17 cellular contexts compared by ENCODE assay signal in genomic region chr20:38969708-38970107, GRCh38. TPM values are rescaled to one million over a fixed set of nuclear protein-coding genes. Genes with fewer than 3 reads are reported as not detected.
DNase-seq lines count a peak whose midpoint lies in the region; ATAC-seq and TF ChIP-seq lines count a peak whose summit lies in the region.
"Had no signal": no experiment of that assay in that cellular context is flagged by ENCODE, and none has a peak within 500 bp of the region (broad histone marks: within the 10 kb centered on the region; RNA-seq: fewer than 3 reads in every experiment).

No MANE protein-coding gene starts in this region.

- no peak overlapping the region for H3K4me2 ChIP-seq in GM23338

- H3K9ac ChIP-seq in endodermal cell (ENCODE audit: extremely low read depth, low read length, poor library complexity, severe bottlenecking) = no peak overlapping the region

- DNase-seq in ELR (ENCODE audit: low read depth) (peak; percentile 60), T-helper 17 cell (no peak), Right ventricle myocardium superior (no peak), endodermal cell (no peak), NCI-H1436 (lab: John Stamatoyannopoulos, UW) (no peak), GM23338 (ENCODE audit: low spot score) (no peak), tibial nerve (ENCODE audit: low spot score in 2 of 2) (no peak)
- DNase-seq: activated CD4-positive, alpha-beta T cell treated with anti-CD3 and anti-CD28 coated beads for 36 hours; activated naive CD4-positive, alpha-beta T cell treated with anti-CD3 and anti-CD28 coated beads for 36 hours; H9; naive thymus-derived CD4-positive, alpha-beta T cell; NCI-H146; psoas muscle; T1000 had no signal

- no peaks in the 10 kb centered on the region for H3K9me3 ChIP-seq in T-helper 17 cell (ENCODE audit: control insufficient read depth, low read length, poor library complexity, severe bottlenecking)
- H3K9me3 ChIP-seq in muscle layer of duodenum (ENCODE audit: control insufficient read depth in 1 of 2, low read length in 2 of 2) = no peaks in the 10 kb centered on the region
- H3K9me3 ChIP-seq in endodermal cell (ENCODE audit: control insufficient read depth, low read length) = no peaks in the 10 kb centered on the region
- H3K9me3 ChIP-seq in tibial nerve = no peaks in the 10 kb centered on the region
- H3K9me3 ChIP-seq: ascending aorta, Caco-2, psoas muscle had no signal

- peaks cover 14% of the 10 kb centered on the region for H3K36me3 Mint-ChIP-seq in T-helper 17 cell (ENCODE audit: low read depth)
- peaks cover 27% of the 10 kb centered on the region for H3K36me3 Mint-ChIP-seq in endodermal cell (ENCODE audit: low read depth)
- peaks cover 26% of the 10 kb centered on the region for H3K36me3 Mint-ChIP-seq in GM23338 (ENCODE audit: low read depth)

- peaks cover 12% of the 10 kb centered on the region for H3K4me1 Mint-ChIP-seq in T-helper 17 cell
- no peaks in the 10 kb centered on the region for H3K4me1 Mint-ChIP-seq in endodermal cell
- H3K4me1 Mint-ChIP-seq in GM23338 = no peaks in the 10 kb centered on the region; the same call in 2 of the 3 replicates

- H3K27ac Mint-ChIP-seq in T-helper 17 cell (peak overlapping the region; percentile 72), endodermal cell (no peak overlapping the region), GM23338 (no peak overlapping the region)
- H3K27ac Mint-ChIP-seq: activated CD4-positive, alpha-beta T cell treated with anti-CD3 and anti-CD28 coated beads for 36 hours; activated naive CD4-positive, alpha-beta T cell treated with anti-CD3 and anti-CD28 coated beads for 36 hours; H9; naive thymus-derived CD4-positive, alpha-beta T cell had no signal

- peaks cover 10% of the 10 kb centered on the region for H4K20me1 ChIP-seq in GM23338 (replicated peaks; ENCODE audit: insufficient read depth)

- no peaks in the 10 kb centered on the region for H3K27me3 ChIP-seq in muscle layer of duodenum (ENCODE audit: low read depth, low read length)
- H3K27me3 ChIP-seq in endodermal cell (ENCODE audit: control insufficient read depth, insufficient read depth, low read length, poor library complexity, severe bottlenecking) = no peaks in the 10 kb centered on the region
- no peaks in the 10 kb centered on the region for H3K27me3 ChIP-seq in GM23338 (ENCODE audit: insufficient read depth)
- H3K27me3 ChIP-seq in tibial nerve = no peaks in the 10 kb centered on the region
- H3K27me3 ChIP-seq: ascending aorta had no signal

- TF ChIP-seq CTCF in endodermal cell (conservative IDR thresholded peaks at IDR 0.05) = no peak
- no peak for TF ChIP-seq CTCF in GM23338 (conservative IDR thresholded peaks at IDR 0.05; ENCODE audit: low read depth in 2 of 2)
- TF ChIP-seq CTCF in tibial nerve (IDR thresholded peaks at IDR 0.05) = no peak

- peaks cover 0 to 6% of the 10 kb centered on the region in 2 donors for H3K4me1 ChIP-seq in muscle layer of duodenum (ENCODE audit: control insufficient read depth in 1 of 2, insufficient read depth in 2 of 2, low read length in 2 of 2)
- H3K4me1 ChIP-seq in endodermal cell (ENCODE audit: control insufficient read depth, insufficient read depth, low read length) = no peaks in the 10 kb centered on the region
- no peaks in the 10 kb centered on the region for H3K4me1 ChIP-seq in GM23338 (ENCODE audit: insufficient read depth)
- H3K4me1 ChIP-seq in tibial nerve = no peaks in the 10 kb centered on the region
- H3K4me1 ChIP-seq: ascending aorta, psoas muscle had no signal

- H3K9me3 Mint-ChIP-seq in endodermal cell (no peaks in the 10 kb centered on the region), GM23338 (no peaks in the 10 kb centered on the region)
- H3K9me3 Mint-ChIP-seq: activated naive CD4-positive, alpha-beta T cell treated with anti-CD3 and anti-CD28 coated beads for 36 hours; H9; naive thymus-derived CD4-positive, alpha-beta T cell had no signal

- no peak overlapping the region for H2AFZ ChIP-seq in GM23338

- no peak for TF ChIP-seq POLR2A in tibial nerve (IDR thresholded peaks at IDR 0.05)

- H3F3A ChIP-seq in GM23338 (replicated peaks; ENCODE audit: low read depth) = no peaks in the 10 kb centered on the region

- intact Hi-C loops in Right ventricle myocardium superior (cut with DNase I) = no loop called here

- no peak for TF ChIP-seq EP300 in tibial nerve (IDR thresholded peaks at IDR 0.05)

- H3K36me3 ChIP-seq in muscle layer of duodenum (ENCODE audit: control insufficient read depth in 1 of 2, insufficient read depth in 2 of 2, low read length in 2 of 2) (peaks cover 7 to 14% of the 10 kb centered on the region in 2 donors), endodermal cell (ENCODE audit: control insufficient read depth, insufficient read depth, low read length) (peaks cover 39% of the 10 kb centered on the region), GM23338 (ENCODE audit: insufficient read depth) (peaks cover 39% of the 10 kb centered on the region), tibial nerve (peaks cover 0 to 61% (median 0%) of the 10 kb centered on the region in 3 donors)

- H3K4me3 Mint-ChIP-seq in T-helper 17 cell (no peak overlapping the region), endodermal cell (no peak overlapping the region), GM23338 (no peak overlapping the region)
- H3K4me3 Mint-ChIP-seq: activated CD4-positive, alpha-beta T cell treated with anti-CD3 and anti-CD28 coated beads for 36 hours; activated naive CD4-positive, alpha-beta T cell treated with anti-CD3 and anti-CD28 coated beads for 36 hours; H9; naive thymus-derived CD4-positive, alpha-beta T cell had no signal

- no peak for ATAC-seq in T-helper 17 cell
- peak; percentile 44 for ATAC-seq in Right ventricle myocardium superior (ENCODE audit: poor library complexity)
- ATAC-seq in GM23338 = no peak
- ATAC-seq: naive thymus-derived CD4-positive, alpha-beta T cell; psoas muscle had no signal

- H3K79me2 ChIP-seq in GM23338 (replicated peaks; ENCODE audit: insufficient read depth) = peaks cover 61% of the 10 kb centered on the region

- H3K9me2 ChIP-seq in GM23338 (ENCODE audit: insufficient read depth) = no peaks in the 10 kb centered on the region

- H3K4me3 ChIP-seq in muscle layer of duodenum (ENCODE audit: low read depth in 1 of 2, low read length in 2 of 2) (peak overlapping the region in 1 of 2 donors; percentile 15), endodermal cell (ENCODE audit: low read length) (no peak overlapping the region), GM23338 (no peak overlapping the region), tibial nerve (no peak overlapping the region)
- H3K4me3 ChIP-seq: ascending aorta, psoas muscle had no signal

- WGBS in endodermal cell (ENCODE audit: insufficient coverage in 1 of 2, insufficient read length in 1 of 2), 2 experiments = 94 to 95% methylated on average over 2 to 4 of the region's 4 CpGs
- 57 to 73% methylated on average over 4 of the region's 4 CpGs for whole genome bisulfite sequencing in tibial nerve, 2 donors

- H3K27ac ChIP-seq in muscle layer of duodenum (ENCODE audit: low read length) = peak overlapping the region; percentile 71
- no peak overlapping the region for H3K27ac ChIP-seq in endodermal cell (ENCODE audit: low read depth, low read length)
- H3K27ac ChIP-seq in GM23338 (ENCODE audit: low read depth) = no peak overlapping the region
- H3K27ac ChIP-seq in tibial nerve = no peak overlapping the region
- H3K27ac ChIP-seq: ascending aorta, psoas muscle had no signal

- H3K27me3 Mint-ChIP-seq in T-helper 17 cell (no peaks in the 10 kb centered on the region), endodermal cell (ENCODE audit: insufficient read depth) (no peaks in the 10 kb centered on the region), GM23338 (ENCODE audit: insufficient read depth, low read depth, poor library complexity) (peaks cover 2% of the 10 kb centered on the region)
- H3K27me3 Mint-ChIP-seq: activated CD4-positive, alpha-beta T cell treated with anti-CD3 and anti-CD28 coated beads for 36 hours; naive thymus-derived CD4-positive, alpha-beta T cell had no signal

TF ChIP-seq in GM23338, 12 proteins besides CTCF, POLR2A, EP300 and RAD21 (continues in another document):
- TF ChIP-seq JUNB (IDR thresholded peaks at IDR 0.05; ENCODE audit: unreplicated experiment) (no peak), EZH2phosphoT487 (IDR thresholded peaks at IDR 0.05; ENCODE audit: unreplicated experiment) (no peak), ZNF114 (CRISPR knock-in tag; IDR thresholded peaks at IDR 0.05) (no peak), CREB1 (CRISPR knock-in tag; IDR thresholded peaks at IDR 0.05; ENCODE audit: low read depth) (no peak)

RNA-seq across cellular contexts. Expression of gene DHX35, which starts 7.6 kb away (rescaled TPM):
- total RNA-seq in T-helper 17 cell = 1 to 10 TPM; 8.0 to 9.9 TPM
- 14.4 TPM for total RNA-seq in Right ventricle myocardium superior
- 10 to 100 TPM; 12.2 to 16.1 TPM for total RNA-seq in endodermal cell
- 18.9 TPM for polyA plus RNA-seq in endodermal cell (2013, experiment 1 of 2)
- polyA plus RNA-seq in endodermal cell (2013, experiment 2 of 2) = 16.1 TPM
- total RNA-seq in GM23338 (2014; rRNA removed; shearing (Covaris generic)) = 20.1 and 25.9 TPM in 2 replicates
- 8.3 TPM in 2 replicates for polyA plus RNA-seq in GM23338 (2016; fragmentation: Nextera tagmentation; extraction: Ambion mirVana)
- 10 to 100 TPM; 14.9 to 24.0 (median 15.9) TPM for total RNA-seq in tibial nerve

RNA-seq across cellular contexts. Expression of gene FAM83D, which starts 43.5 kb away (rescaled TPM):
- total RNA-seq in T-helper 17 cell (1 to 10 TPM; 2.1 to 3.3 TPM), Right ventricle myocardium superior (0.35 TPM), endodermal cell (10 to 100 TPM; 34.8 to 39.9 TPM), tibial nerve (under 1 TPM in 2 of 4 donors, not detected in 2; 0.42 to 0.90 TPM)
- 40.6 TPM for polyA plus RNA-seq in endodermal cell (2013, experiment 1 of 2)
- polyA plus RNA-seq in endodermal cell (2013, experiment 2 of 2) = 37.0 TPM
- total RNA-seq in GM23338 (2014; rRNA removed; shearing (Covaris generic)) = 81.6 and 91.3 TPM in 2 replicates
- polyA plus RNA-seq in GM23338 (2016; fragmentation: Nextera tagmentation; extraction: Ambion mirVana) = 31.1 and 33.3 TPM in 2 replicates

Comparison
In these comparisons a context has a peak if more than half of its experiments do, and no peak if none do; other contexts are left out.
1. RNA of gene FAM83D, which starts 43.5 kb away (total RNA-seq): 81.6 to 91.3 TPM in GM23338 and 34.8 to 39.9 TPM in endodermal cell; 2.1 to 3.3 TPM in T-helper 17 cell, 0.42 to 0.90 TPM in tibial nerve and 0.35 TPM in Right ventricle myocardium superior (single experiment); every median in the first group is over 4 times any median in the second.